6 cellular contexts compared by ENCODE assay signal in genomic region chr6:111134470-111134869, GRCh38. TPM values are rescaled to one million over a fixed set of nuclear protein-coding genes. Genes with fewer than 3 reads are reported as not detected.
DNase-seq lines count a peak whose midpoint lies in the region; ATAC-seq, FAIRE-seq and TF ChIP-seq lines count a peak whose summit lies in the region.
"Not testable (repeated sequence)": the region's sequence is repeated elsewhere in the genome, so short reads cannot be mapped to it uniquely, and the experiment has no call there.
"Had no signal": no experiment of that assay in that cellular context is flagged by ENCODE, and none has a peak within 500 bp of the region (broad histone marks: within the 10 kb centered on the region; RNA-seq: fewer than 3 reads in every experiment).

No MANE protein-coding gene starts in this region.

- not testable (repeated sequence) for H3K27me3 ChIP-seq in body of pancreas, hepatocyte, pancreas, gastrocnemius medialis

- TF ChIP-seq CTCF in body of pancreas (IDR thresholded peaks at IDR 0.05); hepatocyte (IDR thresholded peaks at IDR 0.05; ENCODE audit: poor library complexity); pancreas (IDR thresholded peaks at IDR 0.05); gastrocnemius medialis (IDR thresholded peaks at IDR 0.05 in 4 of 5, conservative IDR thresholded peaks at IDR 0.05 in 1 of 5): not testable (repeated sequence)

- not testable (repeated sequence) for H3K4me3 ChIP-seq in body of pancreas, hepatocyte, pancreas, gastrocnemius medialis

- not testable (repeated sequence) for TF ChIP-seq POLR2A in body of pancreas (IDR thresholded peaks at IDR 0.05); gastrocnemius medialis (IDR thresholded peaks at IDR 0.05)

- H2AFZ ChIP-seq in hepatocyte, result not testable (repeated sequence)

- DNase-seq in RPMI7951 (ENCODE audit: low read depth) (peak; percentile 80), body of pancreas (peak; percentile 43 to 65 (median 62)), pancreas (peak in 4 of 6 donors; percentile 34 to 64 (median 48))
- not testable (repeated sequence) for DNase-seq in hepatocyte (ENCODE audit: low spot score); gastrocnemius medialis

- intact Hi-C loops in body of pancreas (cut with DNase I); pancreas (cut with DNase I): not testable (repeated sequence)
- intact Hi-C loops in gastrocnemius medialis (cut with DNase I; ENCODE audit: low total_unique reads), result loop anchor here (5.0 kb wide), 1 partner anchor 102 kb away; no protein-coding TSS in a partner anchor

- H3K27ac ChIP-seq in body of pancreas (peak overlapping the region; percentile 69 to 84 (median 79)), hepatocyte (peak overlapping the region; percentile 75), pancreas (peak overlapping the region in 3 of 4 donors; percentile 33 to 63 (median 61)), gastrocnemius medialis (peak overlapping the region; percentile 88 to 98 (median 92))

- H3K79me2 ChIP-seq in hepatocyte, result not testable (repeated sequence)

- WGBS in body of pancreas, 2 donors, result 23 to 45% methylated on average over 4 of the region's 4 CpGs
- 65% methylated on average over 4 of the region's 4 CpGs for WGBS in hepatocyte (ENCODE audit: low lambda C conversion rate, missing lambda C conversion rate)
- 46 to 47% methylated on average over 4 of the region's 4 CpGs for WGBS in pancreas, 2 donors

- peak; percentile 59 for ATAC-seq in body of pancreas
- ATAC-seq in pancreas, result peak in 2 of 4 donors; percentile 62 to 75
- not testable (repeated sequence) for ATAC-seq in gastrocnemius medialis

- in situ Hi-C loops in gastrocnemius medialis (cut with MboI; ENCODE audit: low sequenced_read_pairs in 4 of 4), result not testable (repeated sequence)

- H4K20me1 ChIP-seq in hepatocyte (ENCODE audit: insufficient read depth, poor library complexity, severe bottlenecking), result not testable (repeated sequence)

- H3K36me3 ChIP-seq in body of pancreas (replicated peaks in 1 of 2; ENCODE audit: insufficient read depth in 1 of 2, low read depth in 2 of 2); hepatocyte (replicated peaks; ENCODE audit: insufficient read depth, low read depth); pancreas; gastrocnemius medialis: not testable (repeated sequence)

- peak overlapping the region; percentile 47 for H3K4me2 ChIP-seq in hepatocyte

- not testable (repeated sequence) for H3K9me2 ChIP-seq in hepatocyte (replicated peaks; ENCODE audit: insufficient read depth)

- FAIRE-seq in pancreas (lab: Jason Lieb, UNC), result not testable (repeated sequence)

- peaks cover 69% of the 10 kb centered on the region for H3K4me1 ChIP-seq in body of pancreas
- H3K4me1 ChIP-seq in hepatocyte (ENCODE audit: insufficient read depth), result not testable (repeated sequence)
- H3K4me1 ChIP-seq in pancreas, result peaks cover 34 to 49% (median 39%) of the 10 kb centered on the region in 3 donors
- H3K4me1 ChIP-seq in gastrocnemius medialis, result peaks cover 59 to 63% of the 10 kb centered on the region in 2 donors

- not testable (repeated sequence) for H3K9me3 ChIP-seq in body of pancreas; hepatocyte (ENCODE audit: low read depth); pancreas; gastrocnemius medialis

RNA-seq across cellular contexts. Expression of gene SLC16A10, which starts 47.2 kb away (rescaled TPM):
- 0.10 TPM in 1 of 2 replicates, not detected in the other for total RNA-seq in RPMI7951 (2014; rRNA removed; shearing (Covaris generic))
- total RNA-seq in body of pancreas (100 to 1,000 TPM in 1 of 2 donors, 10 to 100 TPM in 1; 59.4 to 124 TPM), hepatocyte (34.1 and 42.2 TPM in 2 replicates), pancreas (10 to 100 TPM; 24.1 to 48.8 (median 34.9) TPM), gastrocnemius medialis (100 to 1,000 TPM in 3 of 4 donors, 10 to 100 TPM in 1; 81.5 to 167 (median 144) TPM)
- polyA plus RNA-seq in hepatocyte (17.4 and 19.9 TPM in 2 replicates), pancreas (1 to 10 TPM; 5.1 to 5.5 TPM)
- polyA plus RNA-seq: AG04450 had no signal

Comparison
In these comparisons a context has a peak if more than half of its experiments do, and no peak if none do; other contexts are left out.
1. RNA of gene SLC16A10, which starts 47.2 kb away (total RNA-seq): 81.5 to 167 TPM in gastrocnemius medialis, 59.4 to 124 TPM in body of pancreas, 24.1 to 48.8 TPM in pancreas and 34.1 to 42.2 TPM in hepatocyte; 0.10 TPM in RPMI7951; every median in the first group is over 10 times any median in the second.
2. Peak in every context shown above with its lines, with median percentiles within 50 percentile points of each other: H3K27ac ChIP-seq.